22 cellular contexts compared by ENCODE assay signal in genomic region chr11:29634744-29635143, GRCh38.
"Had no signal": no experiment of that assay in that cellular context is flagged by ENCODE, and none has a peak within 500 bp of the region (broad histone marks: within the 10 kb centered on the region; RNA-seq: fewer than 3 reads in every experiment).

No MANE protein-coding gene starts in this region.

- DNase-seq: esophagus squamous epithelium; foreskin fibroblast; glutamatergic neuron; kidney; left cardiac atrium; left ventricle myocardium inferior; lower lobe of right lung; midbrain; occipital lobe; pancreas; right cardiac atrium; small intestine; stimulated activated CD4-positive, alpha-beta T cell treated with anti-CD3 and anti-CD28 coated beads, Interleukin-12 subunit alpha, Interleukin-12 subunit beta, amount 100 ng/mL, for 4 hours; stimulated activated naive CD4-positive, alpha-beta T cell treated with Interleukin-2 at 50 U/mL for 16 hours; thyroid gland; uterus had no signal

- H3K4me1 Mint-ChIP-seq: memory B cell had no signal

- H3K4me3 Mint-ChIP-seq: memory B cell; natural killer cell treated with Interleukin-12 subunit alpha and Interleukin-12 subunit beta and Interleukin-15 and Interleukin-18, amount 100 ng/mL, for 72 hours; type B pancreatic cell had no signal

- H3K27me3 ChIP-seq: esophagus squamous epithelium, gastroesophageal sphincter, pancreas, suprapubic skin, thyroid gland, uterus had no signal

- H3K27ac ChIP-seq: esophagus squamous epithelium, gastroesophageal sphincter, left ventricle myocardium inferior, lower lobe of right lung, pancreas, suprapubic skin, thyroid gland, uterus had no signal

- H3K4me1 ChIP-seq: esophagus squamous epithelium, gastroesophageal sphincter, left ventricle myocardium inferior, lower lobe of right lung, pancreas, suprapubic skin, thyroid gland, uterus had no signal

- H3K9me3 ChIP-seq: esophagus squamous epithelium, gastroesophageal sphincter, left ventricle myocardium inferior, lower lobe of right lung, pancreas, suprapubic skin, thyroid gland, uterus had no signal

- H3K27ac Mint-ChIP-seq: memory B cell; natural killer cell treated with Interleukin-12 subunit alpha and Interleukin-12 subunit beta and Interleukin-15 and Interleukin-18, amount 100 ng/mL, for 72 hours; progenitor cell of endocrine pancreas; type B pancreatic cell had no signal

- H3K9me3 Mint-ChIP-seq: type B pancreatic cell had no signal

- H3K27me3 Mint-ChIP-seq: memory B cell; natural killer cell treated with Interleukin-12 subunit alpha and Interleukin-12 subunit beta and Interleukin-15 and Interleukin-18, amount 100 ng/mL, for 72 hours; progenitor cell of endocrine pancreas had no signal

- H3K36me3 Mint-ChIP-seq: memory B cell; natural killer cell treated with Interleukin-12 subunit alpha and Interleukin-12 subunit beta and Interleukin-15 and Interleukin-18, amount 100 ng/mL, for 72 hours; type B pancreatic cell had no signal

- H3K36me3 ChIP-seq: esophagus squamous epithelium, gastroesophageal sphincter, left ventricle myocardium inferior, lower lobe of right lung, pancreas, suprapubic skin, thyroid gland, uterus had no signal

- H3K4me3 ChIP-seq: esophagus squamous epithelium, gastroesophageal sphincter, left ventricle myocardium inferior, lower lobe of right lung, pancreas, suprapubic skin, thyroid gland, uterus had no signal
